14 cellular contexts compared by ENCODE assay signal in the genomic region with DNA sequence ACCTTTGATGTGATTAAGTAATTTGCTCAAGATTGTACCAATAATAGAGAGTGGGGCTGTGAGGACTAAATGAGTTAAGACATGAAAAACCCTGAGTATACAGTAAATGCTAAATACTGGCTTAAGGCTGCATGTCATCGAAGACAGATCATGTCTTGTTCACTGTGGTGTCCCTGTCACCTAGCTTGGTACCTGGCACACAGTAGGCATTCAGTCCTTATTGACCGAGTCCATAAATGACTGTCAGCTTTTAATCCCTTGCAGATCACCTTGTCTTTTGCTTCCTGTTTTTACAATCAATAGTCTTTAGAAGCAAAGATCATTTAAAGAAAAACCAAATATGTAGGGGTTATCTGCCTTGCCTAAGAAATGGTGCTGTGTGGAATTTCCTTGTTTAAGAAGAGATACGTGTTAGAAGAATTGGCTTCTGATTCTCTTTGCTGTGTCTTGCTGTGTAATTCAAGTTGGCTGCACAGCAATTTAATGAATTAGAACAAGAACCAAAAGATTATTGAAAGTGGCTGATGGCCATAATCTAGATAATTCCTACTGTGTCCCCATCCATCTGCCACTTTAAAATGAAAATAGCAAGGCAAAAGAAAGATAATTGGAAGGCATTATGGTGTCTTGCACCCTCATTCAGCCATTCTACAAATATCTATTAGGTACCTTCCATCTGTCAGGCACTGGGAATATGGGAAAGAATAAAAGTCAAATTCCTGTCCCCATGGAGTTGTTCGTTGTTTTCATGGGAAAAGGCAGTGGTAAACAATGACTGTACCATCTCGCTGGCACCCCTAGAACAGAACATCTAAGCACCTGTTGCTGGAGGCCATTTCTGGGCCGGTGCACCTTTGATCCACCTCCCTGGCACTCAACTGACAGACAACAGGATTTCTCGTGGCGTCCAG. TPM values are rescaled to one million over a fixed set of nuclear protein-coding genes. Genes with fewer than 3 reads are reported as not detected.
DNase-seq lines count a peak whose midpoint lies in the region; TF ChIP-seq lines count a peak whose summit lies in the region.
"Had no signal": no experiment of that assay in that cellular context is flagged by ENCODE, and none has a peak within 500 bp of the region (broad histone marks: within the 10 kb centered on the region; RNA-seq: fewer than 3 reads in every experiment).

No MANE protein-coding gene starts in this region.

- peaks cover 38% of the 10 kb centered on the region for H3K36me3 Mint-ChIP-seq in T-helper 2 cell treated with Interferon-gamma antibody and Interleukin-4, amounts not matched to agents 5 μg/mL and 100 μg/mL, for 36 hours (ENCODE audit: low read depth)
- peaks cover 51% of the 10 kb centered on the region for H3K36me3 Mint-ChIP-seq in dendritic cell treated with granulocyte-macrophage colony-stimulating factor and Interleukin-4, amounts not matched to agents 40 ng/mL and 50 ng/mL, for 4 days (ENCODE audit: low read depth)
- H3K36me3 Mint-ChIP-seq in progenitor cell of endocrine pancreas (ENCODE audit: insufficient read depth), result peaks cover 2% of the 10 kb centered on the region

- H3K4me2 ChIP-seq in OCI-LY1 (ENCODE audit: low read length), result no peak overlapping the region
- H3K4me2 ChIP-seq: smooth muscle cell had no signal

- H3K27me3 Mint-ChIP-seq in T-helper 2 cell treated with Interferon-gamma antibody and Interleukin-4, amounts not matched to agents 5 μg/mL and 100 μg/mL, for 36 hours (ENCODE audit: low read depth), result no peaks in the 10 kb centered on the region
- H3K27me3 Mint-ChIP-seq in dendritic cell treated with granulocyte-macrophage colony-stimulating factor and Interleukin-4, amounts not matched to agents 40 ng/mL and 50 ng/mL, for 4 days, result no peaks in the 10 kb centered on the region
- H3K27me3 Mint-ChIP-seq in progenitor cell of endocrine pancreas, result no peaks in the 10 kb centered on the region

- H3K4me1 Mint-ChIP-seq in T-helper 2 cell treated with Interferon-gamma antibody and Interleukin-4, amounts not matched to agents 5 μg/mL and 100 μg/mL, for 36 hours (ENCODE audit: low read depth), result peaks cover 82% of the 10 kb centered on the region
- H3K4me1 Mint-ChIP-seq in dendritic cell treated with granulocyte-macrophage colony-stimulating factor and Interleukin-4, amounts not matched to agents 40 ng/mL and 50 ng/mL, for 4 days (ENCODE audit: low read depth), result peaks cover 71% of the 10 kb centered on the region
- H3K4me1 Mint-ChIP-seq in progenitor cell of endocrine pancreas (ENCODE audit: low read depth), result peaks cover 35% of the 10 kb centered on the region

- no peak for TF ChIP-seq EP300 in sigmoid colon (IDR thresholded peaks at IDR 0.05)

- TF ChIP-seq CTCF in OCI-LY1 (IDR thresholded peaks at IDR 0.05; ENCODE audit: low read length), result no peak
- TF ChIP-seq CTCF in progenitor cell of endocrine pancreas (IDR thresholded peaks at IDR 0.05; ENCODE audit: unreplicated experiment), result no peak
- no peak for TF ChIP-seq CTCF in sigmoid colon (IDR thresholded peaks at IDR 0.05)

- H3K36me3 ChIP-seq in OCI-LY1 (ENCODE audit: insufficient read depth, low read length) (no peaks in the 10 kb centered on the region), sigmoid colon (peaks cover 0 to 20% (median 4%) of the 10 kb centered on the region in 4 donors)
- H3K36me3 ChIP-seq: thoracic aorta had no signal

- 83 to 86% methylated on average over 8 of the region's 8 CpGs for WGBS in sigmoid colon, 2 donors

- H3K79me2 ChIP-seq in OCI-LY1 (ENCODE audit: insufficient read depth, low read length), result no peaks in the 10 kb centered on the region

- no peak for TF ChIP-seq POLR2A in sigmoid colon (IDR thresholded peaks at IDR 0.05)

- H3K27me3 ChIP-seq in OCI-LY1 (ENCODE audit: insufficient read depth, low read length), result no peaks in the 10 kb centered on the region
- no peaks in the 10 kb centered on the region for H3K27me3 ChIP-seq in sigmoid colon

- H3K4me3 ChIP-seq in OCI-LY1 (ENCODE audit: low read depth, low read length, poor library complexity, severe bottlenecking) (no peak overlapping the region), sigmoid colon (no peak overlapping the region)
- H3K4me3 ChIP-seq: smooth muscle cell, thoracic aorta had no signal

- no peaks in the 10 kb centered on the region for H3K9me3 ChIP-seq in OCI-LY1 (ENCODE audit: low read length)
- H3K9me3 ChIP-seq in sigmoid colon, result no peaks in the 10 kb centered on the region
- H3K9me3 ChIP-seq: Caco-2, thoracic aorta had no signal

- no peak for DNase-seq in T-helper 2 cell treated with Interferon-gamma antibody and Interleukin-4, amounts not matched to agents 5 μg/mL and 100 μg/mL, for 36 hours (ENCODE audit: low spot score)
- DNase-seq in T-helper 2 cell (no peak), progenitor cell of endocrine pancreas (ENCODE audit: low spot score, unreplicated experiment) (no peak), DMS153 treated with DMSO at 0.1 percent for 48 hours (lab: John Stamatoyannopoulos, UW; ENCODE audit: unreplicated experiment) (no peak), sigmoid colon (no peak), kidney tubule cell (ENCODE audit: low spot score) (no peak)
- DNase-seq: 8988T, Caco-2, left cardiac atrium, NCI-H2107 had no signal

- peak overlapping the region; percentile 99 for H3K27ac Mint-ChIP-seq in T-helper 2 cell treated with Interferon-gamma antibody and Interleukin-4, amounts not matched to agents 5 μg/mL and 100 μg/mL, for 36 hours
- H3K27ac Mint-ChIP-seq in dendritic cell treated with granulocyte-macrophage colony-stimulating factor and Interleukin-4, amounts not matched to agents 40 ng/mL and 50 ng/mL, for 4 days, result peak overlapping the region; percentile 72
- H3K27ac Mint-ChIP-seq in progenitor cell of endocrine pancreas, result peak overlapping the region; percentile 81

- H3K4me1 ChIP-seq in OCI-LY1 (ENCODE audit: insufficient read depth, low read length, severe bottlenecking), result peaks cover 66% of the 10 kb centered on the region
- H3K4me1 ChIP-seq in sigmoid colon, result peaks cover 0 to 9% (median 7%) of the 10 kb centered on the region in 4 donors

- H3K4me3 Mint-ChIP-seq in T-helper 2 cell treated with Interferon-gamma antibody and Interleukin-4, amounts not matched to agents 5 μg/mL and 100 μg/mL, for 36 hours, result peak overlapping the region; percentile 90
- H3K4me3 Mint-ChIP-seq in dendritic cell treated with granulocyte-macrophage colony-stimulating factor and Interleukin-4, amounts not matched to agents 40 ng/mL and 50 ng/mL, for 4 days, result no peak overlapping the region
- no peak overlapping the region for H3K4me3 Mint-ChIP-seq in progenitor cell of endocrine pancreas (ENCODE audit: low read depth)

- no peaks in the 10 kb centered on the region for H3K9me3 Mint-ChIP-seq in T-helper 2 cell treated with Interferon-gamma antibody and Interleukin-4, amounts not matched to agents 5 μg/mL and 100 μg/mL, for 36 hours
- no peaks in the 10 kb centered on the region for H3K9me3 Mint-ChIP-seq in dendritic cell treated with granulocyte-macrophage colony-stimulating factor and Interleukin-4, amounts not matched to agents 40 ng/mL and 50 ng/mL, for 4 days
- H3K9me3 Mint-ChIP-seq in progenitor cell of endocrine pancreas (ENCODE audit: low read depth), result no peaks in the 10 kb centered on the region

- H2AFZ ChIP-seq in OCI-LY1 (ENCODE audit: low read length), result no peak overlapping the region

- intact Hi-C loops in dendritic cell treated with granulocyte-macrophage colony-stimulating factor and Interleukin-4, amounts not matched to agents 40 ng/mL and 50 ng/mL, for 4 days (cut with micrococcal nuclease), result no loop called here
- intact Hi-C loops in sigmoid colon (cut with DNase I), result no loop called here

- H3K27ac ChIP-seq in OCI-LY1 (ENCODE audit: low read depth, low read length, poor library complexity, severe bottlenecking) (peak overlapping the region; percentile 31), sigmoid colon (no peak overlapping the region)
- H3K27ac ChIP-seq: thoracic aorta had no signal

- no peaks in the 10 kb centered on the region for H4K20me1 ChIP-seq in OCI-LY1 (ENCODE audit: insufficient read depth, low read length)

- no peak overlapping the region for H3K9ac ChIP-seq in OCI-LY1 (ENCODE audit: low read length)

- no peaks in the 10 kb centered on the region for H3F3A ChIP-seq in OCI-LY1 (ENCODE audit: insufficient read depth, low read length)

- H3K9me2 ChIP-seq in OCI-LY1 (ENCODE audit: low read depth, low read length), result no peaks in the 10 kb centered on the region

RNA-seq across cellular contexts. Expression of a gene that starts 12.4 kb away (rescaled TPM):
- total RNA-seq in progenitor cell of endocrine pancreas (41.2 and 42.9 TPM in 2 replicates), sigmoid colon (1 to 10 TPM; 1.8 to 3.6 (median 2.8) TPM)
- 100 to 1,000 TPM; 110 to 159 (median 151) TPM for polyA plus RNA-seq in sigmoid colon
